In genomic region chr2:74442483-74443297, GRCh38 we compare ENCODE assay signal across 6 cellular contexts. TPM values are rescaled to one million over a fixed set of nuclear protein-coding genes. Genes with fewer than 3 reads are reported as not detected.
DNase-seq lines count a peak whose midpoint lies in the region; ATAC-seq and TF ChIP-seq lines count a peak whose summit lies in the region.
"Not testable (repeated sequence)": the region's sequence is repeated elsewhere in the genome, so short reads cannot be mapped to it uniquely, and the experiment has no call there.

No MANE protein-coding gene starts in this region.

- WGBS in right cardiac atrium: 93% methylated on average over 16 of the region's 16 CpGs

- not testable (repeated sequence) for H3K27me3 ChIP-seq in breast epithelium; right cardiac atrium (ENCODE audit: control insufficient read depth, insufficient read depth)
- H3K27me3 ChIP-seq in naive thymus-derived CD4-positive, alpha-beta T cell (ENCODE audit: control insufficient read depth in 2 of 2, insufficient read depth in 2 of 2, low read length in 2 of 2): peaks cover 0 to 13% of the 10 kb centered on the region in 2 donors

- H3K4me1 Mint-ChIP-seq in Calu3 (ENCODE audit: low read depth, unreplicated experiment): peaks cover 47% of the 10 kb centered on the region
- H3K4me1 Mint-ChIP-seq in WTC11: peaks cover 33% of the 10 kb centered on the region
- peaks cover 0 to 20% (median 12%) of the 10 kb centered on the region in 7 donors for H3K4me1 Mint-ChIP-seq in naive thymus-derived CD4-positive, alpha-beta T cell
- peaks cover 31% of the 10 kb centered on the region for H3K4me1 Mint-ChIP-seq in stimulated activated naive CD8-positive, alpha-beta T cell treated with anti-CD3 and anti-CD28 coated beads, Interleukin-15, amount 100 ng/mL, for 72 hours

- TF ChIP-seq POLR2A in breast epithelium (IDR thresholded peaks at IDR 0.05): not testable (repeated sequence)

- not testable (repeated sequence) for DNase-seq in Calu3; WTC11 (ENCODE audit: low spot score); breast epithelium (ENCODE audit: low spot score in 2 of 2); right cardiac atrium; naive thymus-derived CD4-positive, alpha-beta T cell; stimulated activated naive CD8-positive, alpha-beta T cell treated with anti-CD3 and anti-CD28 coated beads, Interleukin-15, amount 100 ng/mL, for 72 hours

- H3K27ac Mint-ChIP-seq in Calu3 (ENCODE audit: unreplicated experiment) (peak overlapping the region; percentile 100), WTC11 (peak overlapping the region; percentile 98)
- peak overlapping the region in 2 of 9 donors; percentile 51 to 72 for H3K27ac Mint-ChIP-seq in naive thymus-derived CD4-positive, alpha-beta T cell
- H3K27ac Mint-ChIP-seq in stimulated activated naive CD8-positive, alpha-beta T cell treated with anti-CD3 and anti-CD28 coated beads, Interleukin-15, amount 100 ng/mL, for 72 hours: not testable (repeated sequence)

- H3K27ac ChIP-seq in breast epithelium: peak overlapping the region; percentile 93 to 97
- H3K27ac ChIP-seq in right cardiac atrium (ENCODE audit: low read length); naive thymus-derived CD4-positive, alpha-beta T cell (ENCODE audit: low read depth, low read length): not testable (repeated sequence)

- not testable (repeated sequence) for ATAC-seq in WTC11; right cardiac atrium; naive thymus-derived CD4-positive, alpha-beta T cell; stimulated activated naive CD8-positive, alpha-beta T cell treated with anti-CD3 and anti-CD28 coated beads, Interleukin-15, amount 100 ng/mL, for 72 hours

- H3K4me1 ChIP-seq in breast epithelium: peaks cover 5 to 15% of the 10 kb centered on the region in 2 donors
- not testable (repeated sequence) for H3K4me1 ChIP-seq in right cardiac atrium (ENCODE audit: control insufficient read depth, insufficient read depth, low read length); naive thymus-derived CD4-positive, alpha-beta T cell (ENCODE audit: control insufficient read depth in 2 of 2, insufficient read depth in 2 of 2, low read length in 2 of 2)

- not testable (repeated sequence) for TF ChIP-seq CTCF in Calu3 (IDR thresholded peaks at IDR 0.05; ENCODE audit: unreplicated experiment); WTC11 (IDR thresholded peaks at IDR 0.05); breast epithelium (IDR thresholded peaks at IDR 0.05)

- intact Hi-C loops in Calu3 (cut with micrococcal nuclease; ENCODE audit: unreplicated experiment); breast epithelium (cut with DNase I; ENCODE audit: low total_unique reads); right cardiac atrium (cut with DNase I): not testable (repeated sequence)
- intact Hi-C loops in naive thymus-derived CD4-positive, alpha-beta T cell (cut with micrococcal nuclease): loop anchor here in 1 of 2 donors (1.0 kb wide), 1 partner anchor 10 kb away; no protein-coding TSS in a partner anchor

- not testable (repeated sequence) for H3K9me3 ChIP-seq in breast epithelium; right cardiac atrium (ENCODE audit: control insufficient read depth, low read length); naive thymus-derived CD4-positive, alpha-beta T cell (ENCODE audit: control insufficient read depth in 2 of 3, low read length in 3 of 3)

- POLR2A ChIA-PET in WTC11 (lab: Charles Lee): interaction anchor here (0.7 to 1.4 kb wide), 4 partner anchors 14 to 52 kb away, joined by 3 to 7 read pairs (median 4); partner anchors contain the start of gene WBP1
- POLR2A ChIA-PET in naive thymus-derived CD4-positive, alpha-beta T cell (lab: Charles Lee): not testable (repeated sequence)

- H3K27me3 Mint-ChIP-seq in Calu3 (ENCODE audit: unreplicated experiment): peaks cover 12% of the 10 kb centered on the region
- peaks cover 15% of the 10 kb centered on the region for H3K27me3 Mint-ChIP-seq in WTC11 (ENCODE audit: low read depth)
- H3K27me3 Mint-ChIP-seq in naive thymus-derived CD4-positive, alpha-beta T cell: peaks cover 19 to 62% (median 30%) of the 10 kb centered on the region in 5 donors
- H3K27me3 Mint-ChIP-seq in stimulated activated naive CD8-positive, alpha-beta T cell treated with anti-CD3 and anti-CD28 coated beads, Interleukin-15, amount 100 ng/mL, for 72 hours: peaks cover 68% of the 10 kb centered on the region

- H3K4me3 Mint-ChIP-seq in Calu3 (ENCODE audit: low read depth, unreplicated experiment): peak overlapping the region; percentile 97
- H3K4me3 Mint-ChIP-seq in WTC11: peak overlapping the region; percentile 99
- H3K4me3 Mint-ChIP-seq in naive thymus-derived CD4-positive, alpha-beta T cell: peak overlapping the region; percentile 59 to 86 (median 78)
- H3K4me3 Mint-ChIP-seq in stimulated activated naive CD8-positive, alpha-beta T cell treated with anti-CD3 and anti-CD28 coated beads, Interleukin-15, amount 100 ng/mL, for 72 hours: peak overlapping the region; percentile 78 to 83

- H3K4me3 ChIP-seq in breast epithelium (peak overlapping the region; percentile 47 to 84 (median 60)), right cardiac atrium (ENCODE audit: low read length) (peak overlapping the region; percentile 16)
- not testable (repeated sequence) for H3K4me3 ChIP-seq in naive thymus-derived CD4-positive, alpha-beta T cell (ENCODE audit: low read length)

- peaks cover 38% of the 10 kb centered on the region for H3K36me3 Mint-ChIP-seq in Calu3 (ENCODE audit: insufficient read depth, unreplicated experiment)
- not testable (repeated sequence) for H3K36me3 Mint-ChIP-seq in WTC11; naive thymus-derived CD4-positive, alpha-beta T cell

- H3K36me3 ChIP-seq in breast epithelium; naive thymus-derived CD4-positive, alpha-beta T cell (ENCODE audit: control insufficient read depth in 2 of 3, insufficient read depth in 3 of 3, low read length in 3 of 3): not testable (repeated sequence)

- not testable (repeated sequence) for BruUV-seq in Calu3 (replicated peaks; lab: Mats Ljungman, UMichigan)

- H3K9me3 Mint-ChIP-seq in Calu3 (ENCODE audit: low read depth, unreplicated experiment); WTC11; naive thymus-derived CD4-positive, alpha-beta T cell; stimulated activated naive CD8-positive, alpha-beta T cell treated with anti-CD3 and anti-CD28 coated beads, Interleukin-15, amount 100 ng/mL, for 72 hours: not testable (repeated sequence)

- CTCF ChIA-PET in Calu3 (lab: Charles Lee): interaction anchor here (0.9 to 1.1 kb wide), 5 partner anchors 12 to 43 kb away, joined by 3 to 8 read pairs (median 5); partner anchors contain the start of genes C2orf81, INO80B, WBP1 and WDR54
- CTCF ChIA-PET in WTC11 (lab: Charles Lee): interaction anchor here (0.6 to 2.0 kb wide), 4 partner anchors 10 to 40 kb away, joined by 3 to 5 read pairs (median 4); partner anchors contain the start of genes CCDC142, INO80B, TTC31 and WBP1
- CTCF ChIA-PET in naive thymus-derived CD4-positive, alpha-beta T cell (lab: Charles Lee): interaction anchor here (0.7 kb wide), 2 partner anchors 193 to 1118 kb away, joined by 3 to 5 read pairs; no protein-coding TSS in a partner anchor

TF ChIP-seq in WTC11, 78 proteins besides CTCF, POLR2A, EP300 and RAD21:
- peak; percentile 80; the same call in 1 of the 2 replicates for TF ChIP-seq ZNF121 (CRISPR knock-in tag; IDR thresholded peaks at IDR 0.05)
- peak; percentile 16; the same call in 1 of the 2 replicates for TF ChIP-seq HMGA2 (CRISPR knock-in tag; IDR thresholded peaks at IDR 0.05)
TF ChIP-seq in WTC11: peak in this region for 2; not testable (repeated sequence) for 76.

RNA-seq across cellular contexts. Expression of gene RTKN, which starts 1.0 kb away (rescaled TPM):
- total RNA-seq in Calu3 (2022) (97.6 and 103 TPM in 2 replicates), WTC11 (2021) (66.6 to 80.1 TPM (median 67.7 TPM) in 3 replicates), breast epithelium (10 to 100 TPM in 2 of 3 donors, 1 to 10 TPM in 1; 9.3 to 49.9 (median 36.7) TPM), right cardiac atrium (10 to 100 TPM; 21.5 to 27.9 (median 25.9) TPM)
- polyA plus RNA-seq in right cardiac atrium: 16.2 TPM
- total RNA-seq in naive thymus-derived CD4-positive, alpha-beta T cell: 1 to 10 TPM in 2 of 5 experiments, under 1 TPM in 1, not detected in 2; 0.97 to 1.5 (median 1.3) TPM
- polyA plus RNA-seq in naive thymus-derived CD4-positive, alpha-beta T cell: under 1 TPM; 0.26 to 0.28 TPM

RNA-seq across cellular contexts. Expression of gene INO80B, which starts 12.2 kb away (rescaled TPM):
- 41.7 and 42.1 TPM in 2 replicates for total RNA-seq in Calu3 (2022)
- total RNA-seq in WTC11 (2021): 15.8 to 20.2 TPM (median 17.3 TPM) in 3 replicates
- total RNA-seq in breast epithelium: 10 to 100 TPM; 12.6 to 26.2 (median 24.4) TPM
- total RNA-seq in right cardiac atrium: 10 to 100 TPM; 19.2 to 22.9 (median 20.7) TPM
- polyA plus RNA-seq in right cardiac atrium: 16.8 TPM
- 10 to 100 TPM; 42.1 to 96.5 (median 46.8) TPM for total RNA-seq in naive thymus-derived CD4-positive, alpha-beta T cell
- 10 to 100 TPM; 11.6 TPM for polyA plus RNA-seq in naive thymus-derived CD4-positive, alpha-beta T cell

RNA-seq across cellular contexts. Expression of gene WBP1, which starts 15.5 kb away (rescaled TPM):
- 61.6 and 63.7 TPM in 2 replicates for total RNA-seq in Calu3 (2022)
- 66.0 to 86.6 TPM (median 86.0 TPM) in 3 replicates for total RNA-seq in WTC11 (2021)
- 10 to 100 TPM; 58.0 to 70.0 (median 61.9) TPM for total RNA-seq in breast epithelium
- total RNA-seq in right cardiac atrium: 10 to 100 TPM; 48.9 to 60.0 (median 56.7) TPM
- polyA plus RNA-seq in right cardiac atrium: 63.1 TPM
- total RNA-seq in naive thymus-derived CD4-positive, alpha-beta T cell: 100 to 1,000 TPM in 2 of 5 experiments, 10 to 100 TPM in 3; 53.6 to 127 (median 85.4) TPM
- 10 to 100 TPM; 33.3 to 45.4 TPM for polyA plus RNA-seq in naive thymus-derived CD4-positive, alpha-beta T cell

RNA-seq across cellular contexts. Expression of gene WDR54, which starts 21.2 kb away (rescaled TPM):
- 30.5 and 32.3 TPM in 2 replicates for total RNA-seq in Calu3 (2022)
- 55.2 to 95.7 TPM (median 89.3 TPM) in 3 replicates for total RNA-seq in WTC11 (2021)
- total RNA-seq in breast epithelium: 10 to 100 TPM in 1 of 3 donors, 1 to 10 TPM in 2; 6.7 to 13.1 (median 9.4) TPM
- total RNA-seq in right cardiac atrium: 1 to 10 TPM; 3.4 to 4.5 (median 3.5) TPM
- polyA plus RNA-seq in right cardiac atrium: 3.4 TPM
- 10 to 100 TPM; 26.5 to 78.5 (median 30.8) TPM for total RNA-seq in naive thymus-derived CD4-positive, alpha-beta T cell
- 10 to 100 TPM; 38.8 to 68.2 TPM for polyA plus RNA-seq in naive thymus-derived CD4-positive, alpha-beta T cell

RNA-seq across cellular contexts. Expression of gene C2orf81, which starts 21.3 kb away (rescaled TPM):
- total RNA-seq in Calu3 (2022): 4.0 and 5.7 TPM in 2 replicates
- 2.9 to 3.6 TPM (median 3.3 TPM) in 3 replicates for total RNA-seq in WTC11 (2021)
- 1 to 10 TPM in 2 of 3 donors, under 1 TPM in 1; 0.64 to 1.6 (median 1.3) TPM for total RNA-seq in breast epithelium
- total RNA-seq in right cardiac atrium: 1 to 10 TPM in 3 of 4 donors, under 1 TPM in 1; 0.88 to 1.6 (median 1.1) TPM
- 1.00 TPM for polyA plus RNA-seq in right cardiac atrium
- total RNA-seq in naive thymus-derived CD4-positive, alpha-beta T cell: 10 to 100 TPM in 1 of 5 experiments, 1 to 10 TPM in 4; 4.3 to 10.5 (median 6.8) TPM
- polyA plus RNA-seq in naive thymus-derived CD4-positive, alpha-beta T cell: 1 to 10 TPM; 7.9 to 8.6 TPM

Comparison
In these comparisons a context has a peak if more than half of its experiments do, and no peak if none do; other contexts are left out.
1. RNA of gene RTKN, which starts 1.0 kb away (total RNA-seq): 97.6 to 103 TPM in Calu3, 66.6 to 80.1 TPM in WTC11, 9.3 to 49.9 TPM in breast epithelium and 21.5 to 27.9 TPM in right cardiac atrium; 0.97 to 1.5 TPM in naive thymus-derived CD4-positive, alpha-beta T cell; every median in the first group is over 4 times any median in the second.
2. Peak in every context shown above with its lines, with median percentiles within 50 percentile points of each other: H3K4me3 Mint-ChIP-seq.